36 cellular contexts compared by ENCODE assay signal in the genomic region with DNA sequence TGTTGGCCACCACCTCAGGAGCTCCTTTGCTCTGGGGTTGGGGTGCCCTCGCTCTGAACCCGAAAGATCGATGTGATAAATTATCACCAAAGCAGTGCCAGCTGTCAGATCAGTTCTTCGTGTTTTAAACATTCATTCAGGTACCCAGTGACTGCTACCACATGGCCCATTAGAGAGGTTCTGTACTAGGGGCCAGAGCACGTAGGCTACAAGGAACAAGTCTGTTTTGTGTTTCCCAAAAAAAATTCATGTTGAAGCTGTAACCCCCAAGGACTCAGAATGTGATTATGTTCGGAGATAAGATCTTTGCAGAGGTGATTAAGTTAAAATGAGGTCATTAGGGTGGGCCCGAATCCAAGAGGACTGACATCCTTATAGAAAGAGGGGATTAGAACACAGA.
"Had no signal": no experiment of that assay in that cellular context is flagged by ENCODE, and none has a peak within 500 bp of the region (broad histone marks: within the 10 kb centered on the region; RNA-seq: fewer than 3 reads in every experiment).

No MANE protein-coding gene starts in this region.

- H3K27me3 ChIP-seq: adrenal gland, brain microvascular endothelial cell, foreskin keratinocyte, gastrocnemius medialis had no signal

- H3K4me3 ChIP-seq: adrenal gland, esophagus muscularis mucosa, gastrocnemius medialis, heart left ventricle had no signal

- H3K36me3 ChIP-seq: adrenal gland, brain microvascular endothelial cell, esophagus muscularis mucosa, gastrocnemius medialis, heart left ventricle had no signal

- H3K9me3 ChIP-seq: adrenal gland, gastrocnemius medialis had no signal

- H3K27ac Mint-ChIP-seq: activated CD4-positive, alpha-beta memory T cell treated with anti-CD3 and anti-CD28 coated beads for 36 hours; activated CD4-positive, alpha-beta T cell treated with anti-CD3 and anti-CD28 coated beads for 36 hours; activated CD4-positive, alpha-beta T cell treated with anti-CD3 and anti-CD28 coated beads, Interleukin-2, amount 10 ng/mL, durations not matched to agents 24 days and 14 days; activated CD8-positive, alpha-beta memory T cell treated with anti-CD3 and anti-CD28 coated beads, Interleukin-2, amount 10 ng/mL, durations not matched to agents 7 days and 5 days; activated CD8-positive, alpha-beta T cell treated with anti-CD3 and anti-CD28 coated beads, Interleukin-2, amount 10 ng/mL, durations not matched to agents 7 days and 5 days; activated naive CD4-positive, alpha-beta T cell treated with anti-CD3 and anti-CD28 coated beads for 36 hours; activated naive CD4-positive, alpha-beta T cell treated with anti-CD3 and anti-CD28 coated beads, Interleukin-2, amount 50 U/mL, for 24 hours; activated naive CD8-positive, alpha-beta T cell treated with anti-CD3 and anti-CD28 coated beads for 36 hours; activated naive CD8-positive, alpha-beta T cell treated with anti-CD3 and anti-CD28 coated beads, Interleukin-2, amount 50 U/mL, for 24 hours; activated T-helper 1 cell treated with anti-CD3 and anti-CD28 coated beads, Interleukin-12 subunit alpha, Interleukin-12 subunit beta, Interleukin-2, Interleukin-4 antibody, amounts not matched to agents 30 ng/mL and 10 ng/mL and 1 ng/mL, durations not matched to agents 14 hours and 24 hours and 36 hours; activated T-helper 2 cell treated with anti-CD3 and anti-CD28 coated beads, Interferon-gamma antibody, Interleukin-2, Interleukin-4, amounts not matched to agents 10 μg/mL and 5 μg/mL and 100 μg/mL, durations not matched to agents 14 hours and 24 hours and 36 hours; effector memory CD8-positive, alpha-beta T cell; T-helper 1 cell treated with Interleukin-12 subunit alpha and Interleukin-12 subunit beta and Interleukin-4 antibody, amounts not matched to agents 30 μg/mL and 1 μg/mL, for 36 hours had no signal

- H3K36me3 Mint-ChIP-seq: activated CD4-positive, alpha-beta memory T cell treated with anti-CD3 and anti-CD28 coated beads for 36 hours; activated CD8-positive, alpha-beta memory T cell treated with anti-CD3 and anti-CD28 coated beads, Interleukin-2, amount 10 ng/mL, durations not matched to agents 7 days and 5 days; activated naive CD8-positive, alpha-beta T cell treated with anti-CD3 and anti-CD28 coated beads for 36 hours had no signal

- DNase-seq: activated CD4-positive, alpha-beta memory T cell treated with anti-CD3 and anti-CD28 coated beads for 36 hours; activated CD4-positive, alpha-beta T cell treated with anti-CD3 and anti-CD28 coated beads for 36 hours; activated CD4-positive, alpha-beta T cell treated with anti-CD3 and anti-CD28 coated beads, Interleukin-2, amount 10 ng/mL, durations not matched to agents 24 days and 14 days; activated CD4-positive, CD25-positive, alpha-beta regulatory T cell; activated CD4-positive, CD25-positive, alpha-beta regulatory T cell treated with anti-CD3 and anti-CD28 coated beads, Interleukin-2, amount 50 U/mL, for 72 hours; activated CD8-positive, alpha-beta memory T cell treated with anti-CD3 and anti-CD28 coated beads, Interleukin-2, amount 10 ng/mL, durations not matched to agents 7 days and 5 days; activated CD8-positive, alpha-beta memory T cell treated with anti-CD3 and anti-CD28 coated beads, Interleukin-2, amount 50 U/mL, for 4 hours; activated CD8-positive, alpha-beta T cell treated with anti-CD3 and anti-CD28 coated beads, Interleukin-2, amount 10 ng/mL, durations not matched to agents 7 days and 5 days; activated effector memory CD4-positive, alpha-beta T cell treated with anti-CD3 and anti-CD28 coated beads, Interleukin-2, amount 50 U/mL, for 16 hours; activated naive CD4-positive, alpha-beta T cell treated with anti-CD3 and anti-CD28 coated beads for 36 hours; activated naive CD8-positive, alpha-beta T cell treated with anti-CD3 and anti-CD28 coated beads for 36 hours; activated naive CD8-positive, alpha-beta T cell treated with anti-CD3 and anti-CD28 coated beads, Interleukin-2, amount 50 U/mL, for 24 hours; activated T-cell treated with anti-CD3 and anti-CD28 coated beads, Interleukin-2, amount 50 U/mL, for 1 hour; activated T-cell treated with anti-CD3 and anti-CD28 coated beads, Interleukin-2, amount 50 U/mL, for 48 hours; adrenal gland; amygdala; aorta; brain microvascular endothelial cell; caudate nucleus; cortex of kidney; dermis blood vessel endothelial cell; effector CD4-positive, alpha-beta T cell; effector memory CD8-positive, alpha-beta T cell; erythroblast; foreskin keratinocyte; gastrocnemius medialis; glutamatergic neuron; heart left ventricle; T1000 had no signal

- H3K27ac ChIP-seq: adrenal gland, brain microvascular endothelial cell, esophagus muscularis mucosa, foreskin keratinocyte, gastrocnemius medialis, heart left ventricle had no signal

- FAIRE-seq: bronchial epithelial cell, colon had no signal

- H3K4me1 ChIP-seq: adrenal gland, esophagus muscularis mucosa, foreskin keratinocyte, gastrocnemius medialis, heart left ventricle had no signal

- H3K9me3 Mint-ChIP-seq: activated naive CD4-positive, alpha-beta T cell treated with anti-CD3 and anti-CD28 coated beads for 36 hours; activated naive CD4-positive, alpha-beta T cell treated with anti-CD3 and anti-CD28 coated beads, Interleukin-2, amount 50 U/mL, for 24 hours; activated naive CD8-positive, alpha-beta T cell treated with anti-CD3 and anti-CD28 coated beads for 36 hours had no signal

- H3K27me3 Mint-ChIP-seq: activated CD4-positive, alpha-beta T cell treated with anti-CD3 and anti-CD28 coated beads, Interleukin-2, amount 10 ng/mL, durations not matched to agents 24 days and 14 days; activated CD8-positive, alpha-beta memory T cell treated with anti-CD3 and anti-CD28 coated beads, Interleukin-2, amount 10 ng/mL, durations not matched to agents 7 days and 5 days; activated naive CD4-positive, alpha-beta T cell treated with anti-CD3 and anti-CD28 coated beads, Interleukin-2, amount 50 U/mL, for 24 hours; activated naive CD8-positive, alpha-beta T cell treated with anti-CD3 and anti-CD28 coated beads, Interleukin-2, amount 50 U/mL, for 24 hours had no signal

- H3K4me3 Mint-ChIP-seq: activated CD4-positive, alpha-beta memory T cell treated with anti-CD3 and anti-CD28 coated beads for 36 hours; activated CD4-positive, alpha-beta T cell treated with anti-CD3 and anti-CD28 coated beads for 36 hours; activated CD4-positive, alpha-beta T cell treated with anti-CD3 and anti-CD28 coated beads, Interleukin-2, amount 10 ng/mL, durations not matched to agents 24 days and 14 days; activated CD8-positive, alpha-beta memory T cell treated with anti-CD3 and anti-CD28 coated beads, Interleukin-2, amount 10 ng/mL, durations not matched to agents 7 days and 5 days; activated CD8-positive, alpha-beta T cell treated with anti-CD3 and anti-CD28 coated beads, Interleukin-2, amount 10 ng/mL, durations not matched to agents 7 days and 5 days; activated naive CD4-positive, alpha-beta T cell treated with anti-CD3 and anti-CD28 coated beads for 36 hours; activated naive CD4-positive, alpha-beta T cell treated with anti-CD3 and anti-CD28 coated beads, Interleukin-2, amount 50 U/mL, for 24 hours; activated naive CD8-positive, alpha-beta T cell treated with anti-CD3 and anti-CD28 coated beads for 36 hours; activated naive CD8-positive, alpha-beta T cell treated with anti-CD3 and anti-CD28 coated beads, Interleukin-2, amount 50 U/mL, for 24 hours; activated T-helper 1 cell treated with anti-CD3 and anti-CD28 coated beads, Interleukin-12 subunit alpha, Interleukin-12 subunit beta, Interleukin-2, Interleukin-4 antibody, amounts not matched to agents 30 ng/mL and 10 ng/mL and 1 ng/mL, durations not matched to agents 14 hours and 24 hours and 36 hours; effector memory CD8-positive, alpha-beta T cell; T-helper 1 cell treated with Interleukin-12 subunit alpha and Interleukin-12 subunit beta and Interleukin-4 antibody, amounts not matched to agents 30 μg/mL and 1 μg/mL, for 36 hours had no signal

- ATAC-seq: activated CD4-positive, alpha-beta T cell treated with anti-CD3 and anti-CD28 coated beads for 36 hours; activated CD8-positive, alpha-beta memory T cell treated with anti-CD3 and anti-CD28 coated beads, Interleukin-2, amount 10 ng/mL, durations not matched to agents 7 days and 5 days; activated CD8-positive, alpha-beta T cell treated with anti-CD3 and anti-CD28 coated beads, Interleukin-2, amount 10 ng/mL, durations not matched to agents 7 days and 5 days; activated naive CD8-positive, alpha-beta T cell treated with anti-CD3 and anti-CD28 coated beads, Interleukin-2, amount 50 U/mL, for 24 hours; effector memory CD8-positive, alpha-beta T cell; foreskin keratinocyte; gastrocnemius medialis; heart left ventricle had no signal
